ENCODE assay signal across 20 cellular contexts in genomic region chr14:31292962-31293616, GRCh38.
A peak's percentile ranks its signal among the peaks of the same experiment; 100 is the strongest.
DNase-seq lines count a peak whose midpoint lies in the region; ATAC-seq, FAIRE-seq and TF ChIP-seq lines count a peak whose summit lies in the region.
"Had no signal": no experiment of that assay in that cellular context is flagged by ENCODE, and none has a peak within 500 bp of the region (broad histone marks: within the 10 kb centered on the region; RNA-seq: fewer than 3 reads in every experiment).

No MANE protein-coding gene starts in this region.

- no peak overlapping the region for H4K5ac ChIP-seq in mesendoderm (ENCODE audit: low read length)

- H3K4me1 ChIP-seq in SJSA1 (replicated peaks) (peaks cover 50% of the 10 kb centered on the region), mesendoderm (ENCODE audit: control insufficient read depth, low read depth, low read length) (no peaks in the 10 kb centered on the region), upper lobe of right lung (no peaks in the 10 kb centered on the region), small intestine (ENCODE audit: control insufficient read depth in 2 of 2, insufficient read depth in 1 of 2, low read depth in 1 of 2, low read length in 1 of 2) (no peaks in the 10 kb centered on the region)

- no peak overlapping the region for H3K23ac ChIP-seq in mesendoderm (ENCODE audit: low read length)

- no peak overlapping the region for H3K4me3 Mint-ChIP-seq in endothelial cell (ENCODE audit: unreplicated experiment)
- H3K4me3 Mint-ChIP-seq: CD14-positive monocyte, T-cell had no signal

- H3K27me3 Mint-ChIP-seq in endothelial cell (ENCODE audit: unreplicated experiment), result no peaks in the 10 kb centered on the region
- H3K27me3 Mint-ChIP-seq: T-cell had no signal

- H3K9ac ChIP-seq in mesendoderm (ENCODE audit: low read length), result no peak overlapping the region

- no peaks in the 10 kb centered on the region for H3K79me2 ChIP-seq in mesendoderm (ENCODE audit: control insufficient read depth, insufficient read depth, low read length)

- H3K36me3 ChIP-seq in SJSA1 (no peaks in the 10 kb centered on the region), mesendoderm (ENCODE audit: control insufficient read depth, insufficient read depth, low read length) (no peaks in the 10 kb centered on the region), upper lobe of right lung (peaks cover 5% of the 10 kb centered on the region), small intestine (ENCODE audit: control insufficient read depth in 2 of 2, insufficient read depth in 2 of 2, low read length in 2 of 2) (peaks cover 0 to 4% of the 10 kb centered on the region in 2 donors)
- H3K36me3 ChIP-seq: MG63 had no signal

- H4K8ac ChIP-seq in mesendoderm (ENCODE audit: low read depth, low read length), result no peak overlapping the region

- ATAC-seq in upper lobe of right lung (no peak), GM18505 (IDR thresholded peaks at IDR 0.05; ENCODE audit: unreplicated experiment) (no peak)
- ATAC-seq: T-cell had no signal

- no peak for TF ChIP-seq POLR2A in GM18505 (IDR thresholded peaks at IDR 0.05; ENCODE audit: borderline replicate concordance, extremely low read depth, insufficient read depth, insufficient read length)

- H3K27ac Mint-ChIP-seq in endothelial cell (ENCODE audit: unreplicated experiment), result peak overlapping the region; percentile 91
- H3K27ac Mint-ChIP-seq: CD14-positive monocyte had no signal

- peak; percentile 55 for FAIRE-seq in HTR-8/SVneo (lab: Jason Lieb, UNC)
- no peak for FAIRE-seq in small intestine (lab: Jason Lieb, UNC)
- FAIRE-seq: H54 had no signal

- DNase-seq in HTR-8/SVneo (ENCODE audit: insufficient read length, low spot score) (no peak), SJSA1 (ENCODE audit: low read depth in 1 of 2, low spot score in 2 of 2) (peak in 1 of 2 experiments; percentile 80), endothelial cell (ENCODE audit: low spot score) (no peak), mesendoderm (peak; percentile 45), upper lobe of right lung (no peak), small intestine (no peak)
- no peak for DNase-seq in activated naive CD4-positive, alpha-beta T cell treated with anti-CD3 and anti-CD28 coated beads, Interleukin-2, amount 50 U/mL, for 16 hours
- DNase-seq: ACHN, AML-193, EL, MG63, NCI-H1092 treated with DMSO at 0.1 percent for 48 hours, NCI-H187, NCI-H446, NCI-H748 treated with DMSO at 0.1 percent for 48 hours, PC-9, T-cell had no signal

- H3K56ac ChIP-seq in mesendoderm (ENCODE audit: low read length), result no peak overlapping the region

- H3K4me2 ChIP-seq in mesendoderm (ENCODE audit: low read length), result no peak overlapping the region
- H3K4me2 ChIP-seq: PC-9 had no signal

- H3K27ac ChIP-seq in SJSA1 (peak overlapping the region; percentile 69), mesendoderm (ENCODE audit: low read depth, low read length) (no peak overlapping the region), upper lobe of right lung (no peak overlapping the region), small intestine (ENCODE audit: low read depth in 1 of 2, low read length in 1 of 2) (no peak overlapping the region)
- H3K27ac ChIP-seq: PC-9 had no signal

- H3K4me1 Mint-ChIP-seq in endothelial cell (ENCODE audit: unreplicated experiment), result peaks cover 6% of the 10 kb centered on the region
- H3K4me1 Mint-ChIP-seq: T-cell had no signal

- H3K9me3 ChIP-seq in SJSA1 (replicated peaks) (no peaks in the 10 kb centered on the region), upper lobe of right lung (no peaks in the 10 kb centered on the region), small intestine (ENCODE audit: control insufficient read depth, low read depth) (no peaks in the 10 kb centered on the region)
- H3K9me3 ChIP-seq: MG63 had no signal

- intact Hi-C loops in upper lobe of right lung (cut with DNase I), result no loop called here

- H2BK5ac ChIP-seq in mesendoderm (ENCODE audit: low read length), result no peak overlapping the region

- no peaks in the 10 kb centered on the region for H3K27me3 ChIP-seq in SJSA1 (replicated peaks)
- no peaks in the 10 kb centered on the region for H3K27me3 ChIP-seq in mesendoderm (ENCODE audit: insufficient read depth, low read length, poor library complexity)
- H3K27me3 ChIP-seq in upper lobe of right lung, result no peaks in the 10 kb centered on the region
- H3K27me3 ChIP-seq in small intestine (ENCODE audit: control insufficient read depth in 2 of 2, insufficient read depth in 2 of 2, low read length in 2 of 2), result no peaks in the 10 kb centered on the region
- H3K27me3 ChIP-seq: MG63 had no signal

- H2BK120ac ChIP-seq in mesendoderm (ENCODE audit: low read depth, low read length), result no peak overlapping the region

- H3K79me1 ChIP-seq in mesendoderm (ENCODE audit: low read length), result no peaks in the 10 kb centered on the region

- no CpG with 5 or more reads among the region's 3 CpGs for WGBS in mesendoderm (ENCODE audit: extremely low coverage, insufficient coverage, low lambda C conversion rate)
- WGBS in small intestine, 3 donors, result 76 to 99% (median 89%) methylated on average over 3 of the region's 3 CpGs

- H3K18ac ChIP-seq in mesendoderm (ENCODE audit: low read length), result no peak overlapping the region

- H2BK15ac ChIP-seq in mesendoderm (replicated peaks; ENCODE audit: low read depth), result no peak overlapping the region

- no peaks in the 10 kb centered on the region for H3K36me3 Mint-ChIP-seq in endothelial cell (ENCODE audit: low read depth, unreplicated experiment)

- H3K4ac ChIP-seq in mesendoderm (ENCODE audit: low read depth, low read length), result no peak overlapping the region

- no peak overlapping the region for H3K4me3 ChIP-seq in SJSA1
- H3K4me3 ChIP-seq in mesendoderm (ENCODE audit: low read length), result no peak overlapping the region
- H3K4me3 ChIP-seq in upper lobe of right lung, result no peak overlapping the region
- H3K4me3 ChIP-seq in small intestine (ENCODE audit: low read depth in 1 of 2, low read length in 2 of 2), result no peak overlapping the region
- H3K4me3 ChIP-seq: MG63, PC-9 had no signal

- TF ChIP-seq CTCF in endothelial cell (IDR thresholded peaks at IDR 0.05; ENCODE audit: unreplicated experiment), result no peak
- no peak for TF ChIP-seq CTCF in upper lobe of right lung (IDR thresholded peaks at IDR 0.05)

- H3K9me3 Mint-ChIP-seq in endothelial cell (ENCODE audit: unreplicated experiment), result no peaks in the 10 kb centered on the region
- H3K9me3 Mint-ChIP-seq: CD14-positive monocyte, T-cell had no signal

- no peak overlapping the region for H2AK5ac ChIP-seq in mesendoderm (ENCODE audit: low read length)
